In the genomic region with DNA sequence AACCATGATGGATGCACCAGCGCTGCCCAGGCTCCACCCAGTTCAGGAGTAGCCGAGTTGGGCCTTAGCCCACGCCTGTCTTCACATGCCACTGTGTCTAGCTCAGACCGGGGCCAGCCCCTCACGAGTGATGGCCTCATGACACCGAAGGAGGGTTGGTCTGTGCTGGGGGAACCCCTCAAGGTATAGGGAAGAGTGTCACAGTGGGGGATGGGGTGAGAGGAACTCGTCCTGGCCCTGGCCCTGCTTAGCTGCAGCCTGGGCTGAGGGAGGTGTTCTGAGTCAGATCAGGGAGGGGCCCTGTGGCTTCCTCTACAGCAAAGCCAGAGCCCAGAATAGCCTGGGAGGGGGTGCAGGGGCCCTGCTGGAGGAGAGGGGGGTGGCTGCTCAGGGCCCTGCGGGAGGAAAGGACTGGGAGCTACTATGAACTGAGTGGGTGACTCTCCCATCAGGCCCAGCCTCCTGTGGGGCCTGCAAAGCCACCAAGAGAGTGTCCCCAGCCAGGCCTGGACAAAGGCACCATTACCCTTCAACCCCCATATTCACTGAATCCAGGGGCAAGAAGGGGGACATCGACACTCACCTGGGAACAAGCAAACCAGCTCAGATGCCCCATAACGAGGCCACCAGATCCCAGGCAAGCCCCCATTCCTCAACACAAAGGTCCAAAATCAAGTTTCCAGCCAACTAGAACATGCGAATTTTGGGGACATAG, we compare ENCODE assay signal across 1 cellular context.
TF ChIP-seq lines count a peak whose summit lies in the region.

No MANE protein-coding gene starts in this region.

TF ChIP-seq in K562, 482 proteins besides CTCF, POLR2A, EP300 and RAD21 (continued from another document and continues in another):
- peak in 1 of 2 experiments; percentile 66; a peak in 2 of 4 replicates for TF ChIP-seq ZMIZ1 (IDR thresholded peaks at IDR 0.05; ENCODE audit: low read depth in 2 of 2, low read length in 2 of 2)
- TF ChIP-seq MYC (IDR thresholded peaks at IDR 0.05; ENCODE audit: low read depth, low read length), result no peak
- no peak for TF ChIP-seq MYC (CRISPR knock-in tag; IDR thresholded peaks at IDR 0.05; ENCODE audit: borderline replicate concordance, low read depth)
- no peak; the same call in 1 of the 2 replicates for TF ChIP-seq ZHX1 (conservative IDR thresholded peaks at IDR 0.05; ENCODE audit: low read length)
- no peak for TF ChIP-seq ZNF143 (CRISPR knock-in tag; IDR thresholded peaks at IDR 0.05)
- TF ChIP-seq SRSF9 (IDR thresholded peaks at IDR 0.05; ENCODE audit: borderline replicate concordance, low read depth, low read length), result no peak
- TF ChIP-seq E2F4 (CRISPR knock-in tag; IDR thresholded peaks at IDR 0.05; ENCODE audit: low read depth), result no peak
- TF ChIP-seq, protein P1, sequence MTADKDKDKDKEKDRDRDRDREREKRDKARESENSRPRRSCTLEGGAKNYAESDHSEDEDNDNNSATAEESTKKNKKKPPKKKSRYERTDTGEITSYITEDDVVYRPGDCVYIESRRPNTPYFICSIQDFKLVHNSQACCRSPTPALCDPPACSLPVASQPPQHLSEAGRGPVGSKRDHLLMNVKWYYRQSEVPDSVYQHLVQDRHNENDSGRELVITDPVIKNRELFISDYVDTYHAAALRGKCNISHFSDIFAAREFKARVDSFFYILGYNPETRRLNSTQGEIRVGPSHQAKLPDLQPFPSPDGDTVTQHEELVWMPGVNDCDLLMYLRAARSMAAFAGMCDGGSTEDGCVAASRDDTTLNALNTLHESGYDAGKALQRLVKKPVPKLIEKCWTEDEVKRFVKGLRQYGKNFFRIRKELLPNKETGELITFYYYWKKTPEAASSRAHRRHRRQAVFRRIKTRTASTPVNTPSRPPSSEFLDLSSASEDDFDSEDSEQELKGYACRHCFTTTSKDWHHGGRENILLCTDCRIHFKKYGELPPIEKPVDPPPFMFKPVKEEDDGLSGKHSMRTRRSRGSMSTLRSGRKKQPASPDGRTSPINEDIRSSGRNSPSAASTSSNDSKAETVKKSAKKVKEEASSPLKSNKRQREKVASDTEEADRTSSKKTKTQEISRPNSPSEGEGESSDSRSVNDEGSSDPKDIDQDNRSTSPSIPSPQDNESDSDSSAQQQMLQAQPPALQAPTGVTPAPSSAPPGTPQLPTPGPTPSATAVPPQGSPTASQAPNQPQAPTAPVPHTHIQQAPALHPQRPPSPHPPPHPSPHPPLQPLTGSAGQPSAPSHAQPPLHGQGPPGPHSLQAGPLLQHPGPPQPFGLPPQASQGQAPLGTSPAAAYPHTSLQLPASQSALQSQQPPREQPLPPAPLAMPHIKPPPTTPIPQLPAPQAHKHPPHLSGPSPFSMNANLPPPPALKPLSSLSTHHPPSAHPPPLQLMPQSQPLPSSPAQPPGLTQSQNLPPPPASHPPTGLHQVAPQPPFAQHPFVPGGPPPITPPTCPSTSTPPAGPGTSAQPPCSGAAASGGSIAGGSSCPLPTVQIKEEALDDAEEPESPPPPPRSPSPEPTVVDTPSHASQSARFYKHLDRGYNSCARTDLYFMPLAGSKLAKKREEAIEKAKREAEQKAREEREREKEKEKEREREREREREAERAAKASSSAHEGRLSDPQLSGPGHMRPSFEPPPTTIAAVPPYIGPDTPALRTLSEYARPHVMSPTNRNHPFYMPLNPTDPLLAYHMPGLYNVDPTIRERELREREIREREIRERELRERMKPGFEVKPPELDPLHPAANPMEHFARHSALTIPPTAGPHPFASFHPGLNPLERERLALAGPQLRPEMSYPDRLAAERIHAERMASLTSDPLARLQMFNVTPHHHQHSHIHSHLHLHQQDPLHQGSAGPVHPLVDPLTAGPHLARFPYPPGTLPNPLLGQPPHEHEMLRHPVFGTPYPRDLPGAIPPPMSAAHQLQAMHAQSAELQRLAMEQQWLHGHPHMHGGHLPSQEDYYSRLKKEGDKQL (CRISPR knock-in tag; IDR thresholded peaks at IDR 0.05; ENCODE audit: borderline replicate concordance), result no peak
- TF ChIP-seq RBM14 (IDR thresholded peaks at IDR 0.05; ENCODE audit: borderline replicate concordance, insufficient read depth, low read depth, low read length), result no peak
- TF ChIP-seq SPI1 (IDR thresholded peaks at IDR 0.05; ENCODE audit: borderline replicate concordance, low read depth, low read length), result peak; percentile 80
- no peak for TF ChIP-seq ZNF354B (CRISPR knock-in tag; IDR thresholded peaks at IDR 0.05)
- peak; percentile 36; the same call in 1 of the 2 replicates for TF ChIP-seq CEBPZ (IDR thresholded peaks at IDR 0.05; ENCODE audit: borderline replicate concordance, low read depth, low read length)
- TF ChIP-seq PCBP1 (IDR thresholded peaks at IDR 0.05; ENCODE audit: low read depth, low read length, poor library complexity, severe bottlenecking), result no peak
- TF ChIP-seq HNRNPUL1 (IDR thresholded peaks at IDR 0.05; ENCODE audit: low read length), result no peak
- TF ChIP-seq BMI1 (IDR thresholded peaks at IDR 0.05; ENCODE audit: low read length), result 0 out of 2 replicates have a peak, but pooled peaks have one; percentile 25
- TF ChIP-seq, protein P2, sequence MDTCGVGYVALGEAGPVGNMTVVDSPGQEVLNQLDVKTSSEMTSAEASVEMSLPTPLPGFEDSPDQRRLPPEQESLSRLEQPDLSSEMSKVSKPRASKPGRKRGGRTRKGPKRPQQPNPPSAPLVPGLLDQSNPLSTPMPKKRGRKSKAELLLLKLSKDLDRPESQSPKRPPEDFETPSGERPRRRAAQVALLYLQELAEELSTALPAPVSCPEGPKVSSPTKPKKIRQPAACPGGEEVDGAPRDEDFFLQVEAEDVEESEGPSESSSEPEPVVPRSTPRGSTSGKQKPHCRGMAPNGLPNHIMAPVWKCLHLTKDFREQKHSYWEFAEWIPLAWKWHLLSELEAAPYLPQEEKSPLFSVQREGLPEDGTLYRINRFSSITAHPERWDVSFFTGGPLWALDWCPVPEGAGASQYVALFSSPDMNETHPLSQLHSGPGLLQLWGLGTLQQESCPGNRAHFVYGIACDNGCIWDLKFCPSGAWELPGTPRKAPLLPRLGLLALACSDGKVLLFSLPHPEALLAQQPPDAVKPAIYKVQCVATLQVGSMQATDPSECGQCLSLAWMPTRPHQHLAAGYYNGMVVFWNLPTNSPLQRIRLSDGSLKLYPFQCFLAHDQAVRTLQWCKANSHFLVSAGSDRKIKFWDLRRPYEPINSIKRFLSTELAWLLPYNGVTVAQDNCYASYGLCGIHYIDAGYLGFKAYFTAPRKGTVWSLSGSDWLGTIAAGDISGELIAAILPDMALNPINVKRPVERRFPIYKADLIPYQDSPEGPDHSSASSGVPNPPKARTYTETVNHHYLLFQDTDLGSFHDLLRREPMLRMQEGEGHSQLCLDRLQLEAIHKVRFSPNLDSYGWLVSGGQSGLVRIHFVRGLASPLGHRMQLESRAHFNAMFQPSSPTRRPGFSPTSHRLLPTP (IDR thresholded peaks at IDR 0.05; ENCODE audit: borderline replicate concordance, extremely low read depth, insufficient read length), result no peak
- peak; percentile 90 for TF ChIP-seq ZBTB7A (IDR thresholded peaks at IDR 0.05; ENCODE audit: borderline replicate concordance, control insufficient read depth, low read depth, low read length)
- peak in 1 of 2 experiments; percentile 87; a peak in 2 of 4 replicates for TF ChIP-seq MAZ (CRISPR knock-in tag; conservative IDR thresholded peaks at IDR 0.05 in 1 of 2, IDR thresholded peaks at IDR 0.05 in 1 of 2)
- no peak for TF ChIP-seq U2AF1 (optimal IDR thresholded peaks at IDR 0.05; ENCODE audit: low read depth, low read length)
- no peak; the same call in 1 of the 2 replicates for TF ChIP-seq STAT6 (CRISPR knock-in tag; IDR thresholded peaks at IDR 0.05)
- TF ChIP-seq ZNF384 (IDR thresholded peaks at IDR 0.05; ENCODE audit: low read depth, low read length), result peak; percentile 21; the same call in 1 of the 2 replicates
